In the genomic region with DNA sequence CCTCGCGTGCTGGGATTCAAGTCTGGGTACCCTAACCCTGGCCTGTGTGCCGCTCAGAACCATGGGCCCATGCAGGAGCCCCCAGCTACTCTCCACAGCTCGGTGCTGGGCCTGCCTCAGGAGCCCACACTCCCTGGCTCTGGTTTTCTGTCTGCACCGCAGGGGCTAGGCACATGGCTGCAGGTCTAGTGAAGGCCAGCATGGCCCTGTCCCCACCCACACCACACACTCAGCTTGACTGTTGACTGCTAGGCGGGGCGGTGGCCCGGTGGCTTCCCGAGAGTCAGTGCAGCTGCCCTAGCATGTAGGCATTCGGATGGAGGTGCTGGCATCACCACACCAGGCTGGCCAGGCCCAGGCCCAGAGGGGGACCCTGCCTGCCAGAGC, we compare ENCODE assay signal across 12 cellular contexts. TPM values are rescaled to one million over a fixed set of nuclear protein-coding genes. Genes with fewer than 3 reads are reported as not detected.
DNase-seq lines count a peak whose midpoint lies in the region; ATAC-seq, FAIRE-seq and TF ChIP-seq lines count a peak whose summit lies in the region.
"Had no signal": no experiment of that assay in that cellular context is flagged by ENCODE, and none has a peak within 500 bp of the region (broad histone marks: within the 10 kb centered on the region; RNA-seq: fewer than 3 reads in every experiment).

No MANE protein-coding gene starts in this region.

- H3K9me3 ChIP-seq in K562 (replicated peaks; ENCODE audit: control insufficient read depth, insufficient read depth, low read depth, low read length) (no peaks in the 10 kb centered on the region), mucosa of stomach (ENCODE audit: control insufficient read depth, low read length) (no peaks in the 10 kb centered on the region), thoracic aorta (no peaks in the 10 kb centered on the region)

- POLR2A ChIA-PET in K562 (lab: Yijun Ruan, JAX), result no interaction called here

- TF ChIP-seq POLR2A in K562 (conservative IDR thresholded peaks at IDR 0.05), result no peak

- H3K27me3 ChIP-seq in K562 (ENCODE audit: control insufficient read depth in 2 of 2, insufficient read depth in 2 of 2, low read length in 2 of 2), result no peaks in the 10 kb centered on the region
- no peaks in the 10 kb centered on the region for H3K27me3 ChIP-seq in mucosa of stomach (ENCODE audit: control insufficient read depth, insufficient read depth, low read length)
- no peaks in the 10 kb centered on the region for H3K27me3 ChIP-seq in thoracic aorta (replicated peaks; ENCODE audit: insufficient read depth)

- TF ChIP-seq RAD21 in K562 (CRISPR knock-in tag; conservative IDR thresholded peaks at IDR 0.05 in 1 of 2, IDR thresholded peaks at IDR 0.05 in 1 of 2), result no peak

- H3K36me3 ChIP-seq in K562 (ENCODE audit: control insufficient read depth, insufficient read depth, low read length) (peaks cover 35% of the 10 kb centered on the region), mucosa of stomach (ENCODE audit: control insufficient read depth, insufficient read depth, low read length) (no peaks in the 10 kb centered on the region), thoracic aorta (peaks cover 13% of the 10 kb centered on the region)

- H3K4me1 ChIP-seq in K562 (replicated peaks in 1 of 2; ENCODE audit: control insufficient read depth in 2 of 2, insufficient read depth in 2 of 2, low read length in 2 of 2) (peaks cover 15 to 98% of the 10 kb centered on the region in 2 experiments; a peak in 4 of 5 replicates), mucosa of stomach (ENCODE audit: control insufficient read depth, insufficient read depth, low read length) (peaks cover 68% of the 10 kb centered on the region), thoracic aorta (ENCODE audit: control insufficient read depth in 1 of 2, low read depth in 2 of 2) (peaks cover 54 to 83% of the 10 kb centered on the region in 2 donors)

- H3K9me3 Mint-ChIP-seq in activated naive CD4-positive, alpha-beta T cell treated with anti-CD3 and anti-CD28 coated beads, Interleukin-2, amount 10 ng/mL, durations not matched to agents 7 days and 5 days, result no peaks in the 10 kb centered on the region

- intact Hi-C loops in K562 (cut with micrococcal nuclease), result no loop called here

- ATAC-seq in K562 (no peak), thoracic aorta (ENCODE audit: insufficient number of reproducible peaks, low FRiP score, low read depth) (no peak), GM21786 (IDR thresholded peaks at IDR 0.05; ENCODE audit: unreplicated experiment) (no peak), GM18511 (IDR thresholded peaks at IDR 0.05; ENCODE audit: unreplicated experiment) (no peak)

- H3K9me1 ChIP-seq in K562 (ENCODE audit: control insufficient read depth, insufficient read depth, low read length), result peaks cover 3% of the 10 kb centered on the region

- H3K4me3 Mint-ChIP-seq in activated naive CD4-positive, alpha-beta T cell treated with anti-CD3 and anti-CD28 coated beads, Interleukin-2, amount 10 ng/mL, durations not matched to agents 7 days and 5 days, result no peak overlapping the region

- in situ Hi-C loops in K562 (cut with MboI), result no loop called here

- H3K9ac ChIP-seq in K562 (ENCODE audit: insufficient read depth in 1 of 2, low read depth in 2 of 2, low read length in 2 of 2) (peak overlapping the region in 1 of 2 experiments; percentile 45; a peak in 2 of 4 replicates), mucosa of stomach (ENCODE audit: low read length) (peak overlapping the region; percentile 34)

- FAIRE-seq in K562 (lab: Jason Lieb, UNC), result no peak
- FAIRE-seq: G401.6 had no signal

- H3K4me2 ChIP-seq in K562 (ENCODE audit: insufficient read depth, low read length), result no peak overlapping the region

- H3K4me3 ChIP-seq in K562 (no peak overlapping the region), mucosa of stomach (ENCODE audit: low read length) (no peak overlapping the region), thoracic aorta (no peak overlapping the region)

- TF ChIP-seq CTCF in K562 (IDR thresholded peaks at IDR 0.05 in 2 of 3, conservative IDR thresholded peaks at IDR 0.05 in 1 of 3; ENCODE audit: insufficient read depth in 2 of 3, low read depth in 1 of 3, low read length in 3 of 3) (no peak), thoracic aorta (IDR thresholded peaks at IDR 0.05) (no peak)

- no TSS peak for BruUV-seq in K562 (replicated peaks; lab: Mats Ljungman, UMichigan)

- peaks cover 5% of the 10 kb centered on the region; the same call in 2 of the 3 replicates for H3K79me2 ChIP-seq in K562 (ENCODE audit: control insufficient read depth, insufficient read depth, low read length)

- H3K27me3 Mint-ChIP-seq in activated naive CD4-positive, alpha-beta T cell treated with anti-CD3 and anti-CD28 coated beads, Interleukin-2, amount 10 ng/mL, durations not matched to agents 7 days and 5 days, result no peaks in the 10 kb centered on the region

- H2AFZ ChIP-seq in K562 (ENCODE audit: low read depth, low read length), result no peak overlapping the region

- peaks cover 19% of the 10 kb centered on the region for H3K36me3 Mint-ChIP-seq in activated naive CD4-positive, alpha-beta T cell treated with anti-CD3 and anti-CD28 coated beads, Interleukin-2, amount 10 ng/mL, durations not matched to agents 7 days and 5 days

- TF ChIP-seq EP300 in K562 (IDR thresholded peaks at IDR 0.05; ENCODE audit: low read length), result no peak

- no peak for DNase-seq in activated naive CD4-positive, alpha-beta T cell treated with anti-CD3 and anti-CD28 coated beads, Interleukin-2, amount 10 ng/mL, durations not matched to agents 7 days and 5 days
- DNase-seq in activated naive CD4-positive, alpha-beta T cell treated with anti-CD3 and anti-CD28 coated beads, Interleukin-2, amount 50 U/mL, for 16 hours, result no peak
- DNase-seq in K562 (ENCODE audit: extremely low read depth in 1 of 4, low spot score in 3 of 4) (no peak), thoracic aorta (ENCODE audit: low spot score) (no peak), HPDE6-E6E7 (ENCODE audit: extremely low spot score) (no peak)
- DNase-seq: activated CD4-positive, alpha-beta T cell treated with anti-CD3 and anti-CD28 coated beads for 48 hours; mammary epithelial cell; SHP77 treated with DMSO at 0.1 percent for 48 hours had no signal

- CTCF ChIA-PET in activated naive CD4-positive, alpha-beta T cell treated with anti-CD3 and anti-CD28 coated beads, Interleukin-2, amount 10 ng/mL, durations not matched to agents 7 days and 5 days (lab: Charles Lee), result no interaction called here
- CTCF ChIA-PET in K562 (lab: Yijun Ruan, JAX; ENCODE audit: low intra/inter-chr PET ratio), result interaction anchor here (0.5 kb wide), 1 partner anchor 61 kb away, joined by 4 read pairs; no protein-coding TSS in a partner anchor

- no peaks in the 10 kb centered on the region for H4K20me1 ChIP-seq in K562 (replicated peaks; ENCODE audit: control insufficient read depth, insufficient read depth, low read length)

- peaks cover 46% of the 10 kb centered on the region for H3K4me1 Mint-ChIP-seq in activated naive CD4-positive, alpha-beta T cell treated with anti-CD3 and anti-CD28 coated beads, Interleukin-2, amount 10 ng/mL, durations not matched to agents 7 days and 5 days

- WGBS in K562 (ENCODE audit: insufficient coverage, low coverage, missing lambda C conversion rate), result 82% methylated on average over 10 of the region's 10 CpGs

- H3K27ac ChIP-seq in K562 (ENCODE audit: extremely low read depth, low read depth, low read length), result no peak overlapping the region
- H3K27ac ChIP-seq in thoracic aorta, result peak overlapping the region; percentile 16 to 71

- peak overlapping the region; percentile 75 for H3K27ac Mint-ChIP-seq in activated naive CD4-positive, alpha-beta T cell treated with anti-CD3 and anti-CD28 coated beads, Interleukin-2, amount 10 ng/mL, durations not matched to agents 7 days and 5 days

RNA-seq across cellular contexts. Expression of gene INF2, which starts 7.9 kb away (rescaled TPM):
- total RNA-seq in K562 (2011; cell fraction: chromatin; rRNA removed; ENCODE audit: low replicate concordance), result 30.6 and 91.0 TPM in 2 replicates
- 44.5 and 47.5 TPM in 2 replicates for total RNA-seq in K562 (2011; cell fraction: nucleolus; rRNA removed)
- total RNA-seq in K562 (2011; cell fraction: nucleoplasm; rRNA removed), result 33.6 and 37.9 TPM in 2 replicates
- total RNA-seq in K562 (2014; rRNA removed), result 24.9 and 28.8 TPM in 2 replicates
- total RNA-seq in K562 (2014; rRNA removed; fragmentation: Illumina TruSeq; extraction: Trizol), result 2.8 and 4.4 TPM in 2 replicates
- 7.8 and 8.7 TPM in 2 replicates for total RNA-seq in K562 (2015; rRNA removed; fragmentation: Illumina TruSeq; extraction: Trizol)
- total RNA-seq in K562 (2021), result 30.7 and 31.3 TPM in 2 replicates
- 8.3 and 13.8 TPM in 2 replicates for polyA plus RNA-seq in K562 (2011; rRNA removed)
- 13.6 and 29.1 TPM in 2 replicates for polyA plus RNA-seq in K562 (2011; cell fraction: cytosol; rRNA removed)
- polyA plus RNA-seq in K562 (2011; cell fraction: nucleus; rRNA removed), result 35.1 and 63.6 TPM in 2 replicates
- 15.0 and 19.9 TPM in 2 replicates for polyA plus RNA-seq in K562 (2012)
- polyA plus RNA-seq in K562 (2014; fragmentation: Illumina TruSeq; extraction: Trizol), result 7.2 and 12.4 TPM in 2 replicates
- 1 to 10 TPM in 1 of 2 experiments, under 1 TPM in 1; 0.56 to 1.4 TPM for polyA plus RNA-seq in K562 (2014; fragmentation: Nextera tagmentation; extraction: Ambion mirVana)
- 26.2 and 28.2 TPM in 2 replicates for polyA plus RNA-seq in K562 (2014; rRNA removed)
- 3.5 and 6.1 TPM in 2 replicates for polyA minus RNA-seq in K562 (2011; rRNA and poly(A)+ RNA removed)
- polyA minus RNA-seq in K562 (2011; cell fraction: cytosol; rRNA and poly(A)+ RNA removed), result 8.0 and 13.7 TPM in 2 replicates
- 9.4 and 12.0 TPM in 2 replicates for polyA minus RNA-seq in K562 (2011; cell fraction: nucleus; rRNA and poly(A)+ RNA removed)
- 100 to 1,000 TPM; 124 to 162 TPM for total RNA-seq in thoracic aorta

RNA-seq across cellular contexts. Expression of gene ADSS1, which starts 26.7 kb away (rescaled TPM):
- total RNA-seq in K562 (2011; cell fraction: chromatin; rRNA removed; ENCODE audit: low replicate concordance), result 17.1 and 35.0 TPM in 2 replicates
- 12.5 and 17.5 TPM in 2 replicates for total RNA-seq in K562 (2011; cell fraction: nucleolus; rRNA removed)
- total RNA-seq in K562 (2011; cell fraction: nucleoplasm; rRNA removed), result 16.8 and 20.0 TPM in 2 replicates
- 4.4 and 5.9 TPM in 2 replicates for total RNA-seq in K562 (2014; rRNA removed)
- total RNA-seq in K562 (2014; rRNA removed; fragmentation: Illumina TruSeq; extraction: Trizol), result 2.0 and 2.2 TPM in 2 replicates
- total RNA-seq in K562 (2015; rRNA removed; fragmentation: Illumina TruSeq; extraction: Trizol), result 3.5 and 3.6 TPM in 2 replicates
- 4.2 and 4.9 TPM in 2 replicates for total RNA-seq in K562 (2021)
- polyA plus RNA-seq in K562 (2011; rRNA removed), result 4.2 and 5.2 TPM in 2 replicates
- polyA plus RNA-seq in K562 (2011; cell fraction: cytosol; rRNA removed), result 2.7 and 4.0 TPM in 2 replicates
- 39.1 and 54.9 TPM in 2 replicates for polyA plus RNA-seq in K562 (2011; cell fraction: nucleus; rRNA removed)
- 6.0 and 16.4 TPM in 2 replicates for polyA plus RNA-seq in K562 (2012)
- polyA plus RNA-seq in K562 (2014; fragmentation: Illumina TruSeq; extraction: Trizol), result 3.9 and 4.3 TPM in 2 replicates
- polyA plus RNA-seq in K562 (2014; fragmentation: Nextera tagmentation; extraction: Ambion mirVana), result under 1 TPM; 0.53 to 0.74 TPM
- 3.6 and 5.3 TPM in 2 replicates for polyA plus RNA-seq in K562 (2014; rRNA removed)
- 2.6 and 2.7 TPM in 2 replicates for polyA minus RNA-seq in K562 (2011; rRNA and poly(A)+ RNA removed)
- polyA minus RNA-seq in K562 (2011; cell fraction: cytosol; rRNA and poly(A)+ RNA removed), result 1.3 and 1.6 TPM in 2 replicates
- 6.4 and 9.8 TPM in 2 replicates for polyA minus RNA-seq in K562 (2011; cell fraction: nucleus; rRNA and poly(A)+ RNA removed)
- 10 to 100 TPM; 30.8 to 87.3 TPM for total RNA-seq in thoracic aorta

RNA-seq across cellular contexts. Expression of gene SIVA1, which starts 55.6 kb away (rescaled TPM):
- total RNA-seq in K562 (2011; cell fraction: chromatin; rRNA removed; ENCODE audit: low replicate concordance), result 12.2 and 40.0 TPM in 2 replicates
- total RNA-seq in K562 (2011; cell fraction: nucleolus; rRNA removed), result 43.4 and 62.2 TPM in 2 replicates
- total RNA-seq in K562 (2011; cell fraction: nucleoplasm; rRNA removed), result 31.2 and 34.7 TPM in 2 replicates
- total RNA-seq in K562 (2014; rRNA removed), result 186 and 216 TPM in 2 replicates
- total RNA-seq in K562 (2014; rRNA removed; fragmentation: Illumina TruSeq; extraction: Trizol), result 4.8 and 6.1 TPM in 2 replicates
- total RNA-seq in K562 (2015; rRNA removed; fragmentation: Illumina TruSeq; extraction: Trizol), result 55.9 and 57.8 TPM in 2 replicates
- 111 and 113 TPM in 2 replicates for total RNA-seq in K562 (2021)
- 54.2 and 66.2 TPM in 2 replicates for polyA plus RNA-seq in K562 (2011; rRNA removed)
- polyA plus RNA-seq in K562 (2011; cell fraction: cytosol; rRNA removed), result 115 and 354 TPM in 2 replicates
- 75.6 and 121 TPM in 2 replicates for polyA plus RNA-seq in K562 (2011; cell fraction: nucleus; rRNA removed)
- polyA plus RNA-seq in K562 (2012), result 69.5 and 80.9 TPM in 2 replicates
- polyA plus RNA-seq in K562 (2014; fragmentation: Illumina TruSeq; extraction: Trizol), result 7.8 and 43.9 TPM in 2 replicates
- polyA plus RNA-seq in K562 (2014; fragmentation: Nextera tagmentation; extraction: Ambion mirVana), result 10 to 100 TPM in 1 of 2 experiments, 1 to 10 TPM in 1; 4.2 to 20.6 TPM
- polyA plus RNA-seq in K562 (2014; rRNA removed), result 138 and 148 TPM in 2 replicates
- 6.6 and 10.6 TPM in 2 replicates for polyA minus RNA-seq in K562 (2011; rRNA and poly(A)+ RNA removed)
- polyA minus RNA-seq in K562 (2011; cell fraction: cytosol; rRNA and poly(A)+ RNA removed), result 31.0 and 34.2 TPM in 2 replicates
- polyA minus RNA-seq in K562 (2011; cell fraction: nucleus; rRNA and poly(A)+ RNA removed), result 16.2 and 20.1 TPM in 2 replicates
- total RNA-seq in thoracic aorta, result 100 to 1,000 TPM; 218 to 320 TPM
